1 cellular context compared by ENCODE assay signal in genomic region chr9:121252104-121252851, GRCh38.
TF ChIP-seq lines count a peak whose summit lies in the region.

No MANE protein-coding gene starts in this region.

TF ChIP-seq in GM12878, 131 proteins besides CTCF, POLR2A, EP300 and RAD21 (continued from another document):
- no peak for TF ChIP-seq PRDM15 (CRISPR knock-in tag; IDR thresholded peaks at IDR 0.05)
- no peak for TF ChIP-seq MTA2 (IDR thresholded peaks at IDR 0.05; ENCODE audit: low read depth)
- TF ChIP-seq ZZZ3 (IDR thresholded peaks at IDR 0.05; ENCODE audit: control insufficient read depth, insufficient read length, low read depth) = no peak
- no peak for TF ChIP-seq POLR2AphosphoS5 (IDR thresholded peaks at IDR 0.05; ENCODE audit: low read length)
- TF ChIP-seq SMARCA5 (IDR thresholded peaks at IDR 0.05) = no peak
- no peak for TF ChIP-seq ZNF622 (IDR thresholded peaks at IDR 0.05)
- no peak for TF ChIP-seq SRF (IDR thresholded peaks at IDR 0.05; ENCODE audit: low read depth in 2 of 2, low read length in 2 of 2)
- no peak for TF ChIP-seq CEBPZ (IDR thresholded peaks at IDR 0.05; ENCODE audit: low read depth, low read length)
- TF ChIP-seq BHLHE40 (IDR thresholded peaks at IDR 0.05; ENCODE audit: borderline replicate concordance in 1 of 2, low read depth in 2 of 2, low read length in 1 of 2) = no peak
- TF ChIP-seq MXI1 (IDR thresholded peaks at IDR 0.05; ENCODE audit: low read depth, low read length) = no peak
- no peak for TF ChIP-seq EED (IDR thresholded peaks at IDR 0.05; ENCODE audit: low read depth)
- no peak for TF ChIP-seq HSF1 (IDR thresholded peaks at IDR 0.05; ENCODE audit: low read depth, low read length)
- no peak for TF ChIP-seq ASH2L (IDR thresholded peaks at IDR 0.05; ENCODE audit: borderline replicate concordance, low read depth)
- no peak for TF ChIP-seq SIX5 (IDR thresholded peaks at IDR 0.05; ENCODE audit: low read depth, low read length, severe bottlenecking)
- no peak for TF ChIP-seq HDAC2 (IDR thresholded peaks at IDR 0.05)
- TF ChIP-seq POU2F2 (IDR thresholded peaks at IDR 0.05; ENCODE audit: borderline replicate concordance, low read depth, low read length) = no peak
- no peak for TF ChIP-seq ZSCAN29 (IDR thresholded peaks at IDR 0.05)
- no peak for TF ChIP-seq PAX8 (IDR thresholded peaks at IDR 0.05)
